ENCODE assay signal across 17 cellular contexts in genomic region chr7:45984386-45985295, GRCh38.
DNase-seq lines count a peak whose midpoint lies in the region; ATAC-seq and TF ChIP-seq lines count a peak whose summit lies in the region.
"Had no signal": no experiment of that assay in that cellular context is flagged by ENCODE, and none has a peak within 500 bp of the region (broad histone marks: within the 10 kb centered on the region; RNA-seq: fewer than 3 reads in every experiment).

No MANE protein-coding gene starts in this region.

- no peaks in the 10 kb centered on the region for H3K36me3 Mint-ChIP-seq in neural progenitor cell
- H3K36me3 Mint-ChIP-seq in activated CD4-positive, alpha-beta T cell treated with anti-CD3 and anti-CD28 coated beads, Interleukin-2, amount 10 ng/mL, durations not matched to agents 7 days and 5 days (ENCODE audit: low read depth), result no peaks in the 10 kb centered on the region
- H3K36me3 Mint-ChIP-seq: IgD-negative memory B cell had no signal

- H3K4me2 ChIP-seq in neural progenitor cell, result no peak overlapping the region

- peaks cover 9% of the 10 kb centered on the region for H3K9me3 Mint-ChIP-seq in neural progenitor cell
- H3K9me3 Mint-ChIP-seq in activated CD4-positive, alpha-beta T cell treated with anti-CD3 and anti-CD28 coated beads, Interleukin-2, amount 10 ng/mL, durations not matched to agents 7 days and 5 days, result peaks cover 2% of the 10 kb centered on the region
- H3K9me3 Mint-ChIP-seq: T-helper 2 cell treated with Interferon-gamma antibody and Interleukin-4, amounts not matched to agents 5 μg/mL and 100 μg/mL, for 36 hours had no signal

- CTCF ChIA-PET in activated CD4-positive, alpha-beta T cell treated with anti-CD3 and anti-CD28 coated beads, Interleukin-2, amount 10 ng/mL, durations not matched to agents 7 days and 5 days (lab: Charles Lee), result no interaction called here

- ATAC-seq in GM19397 (IDR thresholded peaks at IDR 0.05; ENCODE audit: unreplicated experiment), result no peak
- ATAC-seq in HG02623 (IDR thresholded peaks at IDR 0.05; ENCODE audit: unreplicated experiment), result no peak
- ATAC-seq: gastroesophageal sphincter had no signal

- no peaks in the 10 kb centered on the region for H3K4me1 ChIP-seq in neural progenitor cell
- H3K4me1 ChIP-seq: stomach had no signal

- no peaks in the 10 kb centered on the region for H3F3A ChIP-seq in neural progenitor cell (ENCODE audit: low read depth)

- no peaks in the 10 kb centered on the region for H3K79me2 ChIP-seq in neural progenitor cell (ENCODE audit: low read depth)

- DNase-seq in GM12865 (ENCODE audit: low read depth), result peak; percentile 26
- no peak for DNase-seq in LNCaP clone FGC (ENCODE audit: low read depth)
- no peak for DNase-seq in coronary artery (ENCODE audit: low spot score)
- no peak for DNase-seq in neural progenitor cell (ENCODE audit: low spot score)
- DNase-seq in foreskin fibroblast, result no peak
- DNase-seq in activated CD4-positive, alpha-beta T cell treated with anti-CD3 and anti-CD28 coated beads, Interleukin-2, amount 10 ng/mL, durations not matched to agents 7 days and 5 days, result no peak
- DNase-seq: CD4-positive, alpha-beta T cell; NCI-H2081 treated with DMSO at 0.1 percent for 48 hours; OCI-M1; stimulated activated CD4-positive, alpha-beta T cell treated with anti-CD3 and anti-CD28 coated beads, Interleukin-4, amount 100 ng/mL, for 4 hours; stomach had no signal

- no peaks in the 10 kb centered on the region for H3K9me3 ChIP-seq in neural progenitor cell (ENCODE audit: low read depth)
- H3K9me3 ChIP-seq: gastroesophageal sphincter had no signal

- no peak overlapping the region for H3K4me3 Mint-ChIP-seq in neural progenitor cell
- H3K4me3 Mint-ChIP-seq in activated CD4-positive, alpha-beta T cell treated with anti-CD3 and anti-CD28 coated beads, Interleukin-2, amount 10 ng/mL, durations not matched to agents 7 days and 5 days, result no peak overlapping the region
- H3K4me3 Mint-ChIP-seq: CD4-positive, alpha-beta T cell; IgD-negative memory B cell; T-helper 2 cell treated with Interferon-gamma antibody and Interleukin-4, amounts not matched to agents 5 μg/mL and 100 μg/mL, for 36 hours had no signal

- H3K27ac ChIP-seq in coronary artery (peak overlapping the region; percentile 64 to 69), neural progenitor cell (no peak overlapping the region)
- H3K27ac ChIP-seq: stomach had no signal

- TF ChIP-seq CTCF in GM12865 (IDR thresholded peaks at IDR 0.05; ENCODE audit: insufficient read depth, low read depth, low read length, missing control alignments) (no peak), LNCaP clone FGC (IDR thresholded peaks at IDR 0.05; ENCODE audit: control insufficient read depth, extremely low read depth, insufficient read depth) (peak; percentile 31; the same call in 1 of the 2 replicates), coronary artery (IDR thresholded peaks at IDR 0.05) (no peak), neural progenitor cell (IDR thresholded peaks at IDR 0.05) (peak; percentile 8), foreskin fibroblast (IDR thresholded peaks at IDR 0.05; ENCODE audit: low read depth, low read length) (no peak)

- no peak overlapping the region for H3K4me3 ChIP-seq in GM12865 (ENCODE audit: low read depth, low read length)
- H3K4me3 ChIP-seq in LNCaP clone FGC (ENCODE audit: low read depth, low read length), result no peak overlapping the region
- H3K4me3 ChIP-seq in coronary artery, result no peak overlapping the region
- no peak overlapping the region for H3K4me3 ChIP-seq in neural progenitor cell
- no peak overlapping the region for H3K4me3 ChIP-seq in foreskin fibroblast (ENCODE audit: low read depth in 1 of 2, low read length in 2 of 2)
- H3K4me3 ChIP-seq: gastroesophageal sphincter, lung, stomach had no signal

- POLR2A ChIA-PET in activated CD4-positive, alpha-beta T cell treated with anti-CD3 and anti-CD28 coated beads, Interleukin-2, amount 10 ng/mL, durations not matched to agents 7 days and 5 days (lab: Charles Lee), result no interaction called here

- peaks cover 11% of the 10 kb centered on the region for H3K27me3 Mint-ChIP-seq in neural progenitor cell (ENCODE audit: insufficient read depth, low read depth)
- no peaks in the 10 kb centered on the region for H3K27me3 Mint-ChIP-seq in activated CD4-positive, alpha-beta T cell treated with anti-CD3 and anti-CD28 coated beads, Interleukin-2, amount 10 ng/mL, durations not matched to agents 7 days and 5 days
- H3K27me3 Mint-ChIP-seq: CD4-positive, alpha-beta T cell had no signal

- no peak overlapping the region for H3K9ac ChIP-seq in neural progenitor cell

- H3K4me1 Mint-ChIP-seq in neural progenitor cell, result peaks cover 2% of the 10 kb centered on the region
- no peaks in the 10 kb centered on the region for H3K4me1 Mint-ChIP-seq in activated CD4-positive, alpha-beta T cell treated with anti-CD3 and anti-CD28 coated beads, Interleukin-2, amount 10 ng/mL, durations not matched to agents 7 days and 5 days

- H3K27ac Mint-ChIP-seq in neural progenitor cell, result no peak overlapping the region
- H3K27ac Mint-ChIP-seq in activated CD4-positive, alpha-beta T cell treated with anti-CD3 and anti-CD28 coated beads, Interleukin-2, amount 10 ng/mL, durations not matched to agents 7 days and 5 days, result no peak overlapping the region
- H3K27ac Mint-ChIP-seq: CD4-positive, alpha-beta T cell; IgD-negative memory B cell; T-helper 2 cell treated with Interferon-gamma antibody and Interleukin-4, amounts not matched to agents 5 μg/mL and 100 μg/mL, for 36 hours had no signal

- H3K36me3 ChIP-seq in neural progenitor cell, result no peaks in the 10 kb centered on the region
- H3K36me3 ChIP-seq: gastroesophageal sphincter, stomach had no signal

- H4K20me1 ChIP-seq in neural progenitor cell (ENCODE audit: low read depth), result no peaks in the 10 kb centered on the region

- H3K27me3 ChIP-seq in neural progenitor cell, result no peaks in the 10 kb centered on the region
- H3K27me3 ChIP-seq: gastroesophageal sphincter, stomach had no signal

- peak overlapping the region; percentile 42 for H2AFZ ChIP-seq in neural progenitor cell (replicated peaks)

Comparison
In these comparisons a context has a peak if more than half of its experiments do, and no peak if none do; other contexts are left out.
1. CTCF ChIP-seq: peak in LNCaP clone FGC (single experiment) and neural progenitor cell (single experiment); none in GM12865 (single experiment), coronary artery (single experiment) and foreskin fibroblast (single experiment).